ENCODE assay signal across 20 cellular contexts in the genomic region with DNA sequence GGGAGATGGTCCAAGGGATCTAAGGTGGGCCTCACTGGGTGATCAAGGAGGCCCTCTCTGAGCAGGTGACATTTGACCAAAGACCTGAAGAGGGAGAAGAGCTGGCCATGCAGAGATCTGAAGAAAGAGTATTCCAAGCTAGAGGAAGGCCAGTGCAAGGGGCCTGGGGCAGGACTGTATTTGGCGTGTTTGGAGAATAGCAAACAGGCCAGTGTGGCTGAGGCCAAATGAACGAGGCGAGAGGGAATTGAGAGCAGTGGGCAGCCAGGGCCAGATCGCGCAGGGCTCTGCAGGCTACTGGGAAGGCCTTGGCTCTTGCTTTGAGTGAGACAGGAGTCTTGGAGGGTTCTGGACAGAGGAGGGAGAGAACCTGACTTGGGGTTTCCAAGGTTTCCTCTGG. TPM values are rescaled to one million over a fixed set of nuclear protein-coding genes. Genes with fewer than 3 reads are reported as not detected.
A peak's percentile ranks its signal among the peaks of the same experiment; 100 is the strongest.
DNase-seq lines count a peak whose midpoint lies in the region; ATAC-seq, FAIRE-seq and TF ChIP-seq lines count a peak whose summit lies in the region.
"Had no signal": no experiment of that assay in that cellular context is flagged by ENCODE, and none has a peak within 500 bp of the region (broad histone marks: within the 10 kb centered on the region; RNA-seq: fewer than 3 reads in every experiment).

No MANE protein-coding gene starts in this region.

- DNase-seq in HepG2 (ENCODE audit: low spot score): no peak
- DNase-seq in right lobe of liver: no peak
- DNase-seq in K562 (ENCODE audit: extremely low read depth in 1 of 4, low spot score in 3 of 4): peak in 1 of 4 experiments; percentile 27
- no peak for DNase-seq in naive thymus-derived CD4-positive, alpha-beta T cell
- no peak for DNase-seq in NCI-H146 treated with DMSO at 0.1 percent for 48 hours (lab: John Stamatoyannopoulos, UW; ENCODE audit: unreplicated experiment)
- DNase-seq: C1 segment of cervical spinal cord; Caco-2; CD4-positive, CD25-positive, alpha-beta regulatory T cell; HCEC 1CT; HFFc6 had no signal

- H3K27ac Mint-ChIP-seq in naive thymus-derived CD4-positive, alpha-beta T cell: no peak overlapping the region
- H3K27ac Mint-ChIP-seq: CD4-positive, CD25-positive, alpha-beta regulatory T cell; HFFc6 had no signal

- H3K36me3 Mint-ChIP-seq in naive thymus-derived CD4-positive, alpha-beta T cell: no peaks in the 10 kb centered on the region

- no peaks in the 10 kb centered on the region for H3K9me1 ChIP-seq in K562 (ENCODE audit: control insufficient read depth, insufficient read depth, low read length)

- H3K9ac ChIP-seq in HepG2 (ENCODE audit: insufficient read depth, low read depth, low read length) (no peak overlapping the region), K562 (ENCODE audit: insufficient read depth in 1 of 2, low read depth in 2 of 2, low read length in 2 of 2) (peak overlapping the region; percentile 59 to 90; a peak in 3 of 4 replicates)
- H3K9ac ChIP-seq: GM23248, KMS-11 had no signal

- H2AFZ ChIP-seq in HepG2 (ENCODE audit: low read length) (no peak overlapping the region), K562 (ENCODE audit: low read depth, low read length) (no peak overlapping the region)
- H2AFZ ChIP-seq: GM23248 had no signal

- H4K20me1 ChIP-seq in HepG2 (ENCODE audit: insufficient read depth, low read length): no peaks in the 10 kb centered on the region
- no peaks in the 10 kb centered on the region; the same call in 1 of the 2 replicates for H4K20me1 ChIP-seq in K562 (replicated peaks; ENCODE audit: control insufficient read depth, insufficient read depth, low read length)

- H3K4me2 ChIP-seq in HepG2 (ENCODE audit: low read depth, low read length) (no peak overlapping the region), K562 (ENCODE audit: insufficient read depth, low read length) (no peak overlapping the region; the same call in 1 of the 2 replicates)
- H3K4me2 ChIP-seq: A549, KMS-11 had no signal

- H3K4me1 ChIP-seq in HepG2 (ENCODE audit: insufficient read depth, low read length): peaks cover 54% of the 10 kb centered on the region
- H3K4me1 ChIP-seq in right lobe of liver: no peaks in the 10 kb centered on the region
- peaks cover 68 to 83% of the 10 kb centered on the region in 2 experiments for H3K4me1 ChIP-seq in K562 (replicated peaks in 1 of 2; ENCODE audit: control insufficient read depth in 2 of 2, insufficient read depth in 2 of 2, low read length in 2 of 2)
- peaks cover 11 to 64% of the 10 kb centered on the region in 2 donors for H3K4me1 ChIP-seq in naive thymus-derived CD4-positive, alpha-beta T cell (ENCODE audit: control insufficient read depth in 2 of 2, insufficient read depth in 2 of 2, low read length in 2 of 2)

- H3K9me3 Mint-ChIP-seq in naive thymus-derived CD4-positive, alpha-beta T cell: no peaks in the 10 kb centered on the region
- H3K9me3 Mint-ChIP-seq: CD4-positive, CD25-positive, alpha-beta regulatory T cell; HFFc6 had no signal

- 75% methylated on average over 5 of the region's 5 CpGs for WGBS in HepG2 (ENCODE audit: low lambda C conversion rate)
- WGBS in right lobe of liver (ENCODE audit: insufficient coverage, low coverage, low lambda C conversion rate, missing lambda C conversion rate): 89% methylated on average over 5 of the region's 5 CpGs
- 70% methylated on average over 5 of the region's 5 CpGs for WGBS in K562 (ENCODE audit: insufficient coverage, low coverage, missing lambda C conversion rate)

- H3K27me3 Mint-ChIP-seq in naive thymus-derived CD4-positive, alpha-beta T cell: no peaks in the 10 kb centered on the region
- H3K27me3 Mint-ChIP-seq: CD4-positive, CD25-positive, alpha-beta regulatory T cell had no signal

- TF ChIP-seq EP300 in HepG2 (IDR thresholded peaks at IDR 0.05; ENCODE audit: low read depth in 2 of 2, low read length in 2 of 2) (no peak), HepG2 (CRISPR knock-in tag; IDR thresholded peaks at IDR 0.05; ENCODE audit: borderline replicate concordance) (no peak), K562 (IDR thresholded peaks at IDR 0.05; ENCODE audit: low read length) (no peak)

- H3K4me3 ChIP-seq in HepG2 (replicated peaks in 1 of 3; ENCODE audit: insufficient read depth in 1 of 3, low read depth in 2 of 3, low read length in 3 of 3) (no peak overlapping the region), right lobe of liver (no peak overlapping the region), K562 (no peak overlapping the region)
- no peak overlapping the region for H3K4me3 ChIP-seq in naive thymus-derived CD4-positive, alpha-beta T cell (ENCODE audit: low read length)
- H3K4me3 ChIP-seq: A549, GM23248 had no signal

- intact Hi-C loops in HepG2 (cut with micrococcal nuclease; ENCODE audit: unreplicated experiment) (no loop called here), right lobe of liver (cut with DNase I) (no loop called here), K562 (cut with micrococcal nuclease) (no loop called here)
- intact Hi-C loops in naive thymus-derived CD4-positive, alpha-beta T cell (cut with micrococcal nuclease): no loop called here

- in situ Hi-C loops in HepG2 (cut with HindIII; ENCODE audit: extremely low pct_ligation_motif_present, low pct_unique_long_range_greater_than_20kb): no loop called here
- in situ Hi-C loops in K562 (cut with MboI): no loop called here

- no peak for TF ChIP-seq POLR2A in HepG2 (IDR thresholded peaks at IDR 0.05; ENCODE audit: insufficient read depth in 1 of 2, low read depth in 2 of 2, low read length in 2 of 2)
- TF ChIP-seq POLR2A in right lobe of liver (IDR thresholded peaks at IDR 0.05): no peak
- TF ChIP-seq POLR2A in K562 (conservative IDR thresholded peaks at IDR 0.05): no peak

- TF ChIP-seq CTCF in HepG2 (CRISPR knock-in tag; IDR thresholded peaks at IDR 0.05) (no peak), right lobe of liver (IDR thresholded peaks at IDR 0.05) (no peak), K562 (IDR thresholded peaks at IDR 0.05 in 2 of 3, conservative IDR thresholded peaks at IDR 0.05 in 1 of 3; ENCODE audit: insufficient read depth in 2 of 3, low read depth in 1 of 3, low read length in 3 of 3) (no peak)

- no peaks in the 10 kb centered on the region; a peak in 1 of 5 replicates for H3K27me3 ChIP-seq in HepG2 (ENCODE audit: control insufficient read depth in 1 of 2, insufficient read depth in 2 of 2, low read length in 2 of 2)
- H3K27me3 ChIP-seq in right lobe of liver: no peaks in the 10 kb centered on the region
- no peaks in the 10 kb centered on the region for H3K27me3 ChIP-seq in K562 (ENCODE audit: control insufficient read depth in 2 of 2, insufficient read depth in 2 of 2, low read length in 2 of 2)
- no peaks in the 10 kb centered on the region for H3K27me3 ChIP-seq in naive thymus-derived CD4-positive, alpha-beta T cell (ENCODE audit: control insufficient read depth in 2 of 2, insufficient read depth in 2 of 2, low read length in 2 of 2)

- BruUV-seq in HepG2 (replicated peaks; lab: Mats Ljungman, UMichigan): no TSS peak
- no TSS peak for BruUV-seq in K562 (replicated peaks; lab: Mats Ljungman, UMichigan)

- H3K27ac ChIP-seq in HepG2 (ENCODE audit: extremely low read length, insufficient read depth, low read length): no peak overlapping the region
- H3K27ac ChIP-seq in right lobe of liver: no peak overlapping the region
- peak overlapping the region; percentile 61 for H3K27ac ChIP-seq in K562 (ENCODE audit: extremely low read depth, low read depth, low read length)
- peak overlapping the region; percentile 35 for H3K27ac ChIP-seq in naive thymus-derived CD4-positive, alpha-beta T cell (ENCODE audit: low read depth, low read length)
- H3K27ac ChIP-seq: 22Rv1, GM23248, KMS-11 had no signal

- TF ChIP-seq RAD21 in HepG2 (CRISPR knock-in tag; IDR thresholded peaks at IDR 0.05) (no peak), K562 (CRISPR knock-in tag; conservative IDR thresholded peaks at IDR 0.05 in 1 of 2, IDR thresholded peaks at IDR 0.05 in 1 of 2) (no peak)

- ATAC-seq in HepG2 (no peak), right lobe of liver (no peak), K562 (no peak), GM21367 (IDR thresholded peaks at IDR 0.05; ENCODE audit: unreplicated experiment) (no peak), HG03432 (IDR thresholded peaks at IDR 0.05; ENCODE audit: unreplicated experiment) (no peak)
- ATAC-seq in naive thymus-derived CD4-positive, alpha-beta T cell: no peak
- ATAC-seq: A549 had no signal

- H3K9me3 ChIP-seq in HepG2 (ENCODE audit: low read length) (no peaks in the 10 kb centered on the region), right lobe of liver (no peaks in the 10 kb centered on the region), K562 (replicated peaks; ENCODE audit: control insufficient read depth, insufficient read depth, low read depth, low read length) (no peaks in the 10 kb centered on the region)
- H3K9me3 ChIP-seq in naive thymus-derived CD4-positive, alpha-beta T cell (ENCODE audit: control insufficient read depth in 2 of 3, low read length in 3 of 3): no peaks in the 10 kb centered on the region
- H3K9me3 ChIP-seq: A549, Caco-2 had no signal

- peaks cover 0 to 50% (median 36%) of the 10 kb centered on the region in 7 donors for H3K4me1 Mint-ChIP-seq in naive thymus-derived CD4-positive, alpha-beta T cell

- peaks cover 5% of the 10 kb centered on the region for H3K79me2 ChIP-seq in HepG2 (ENCODE audit: insufficient read depth, low read length)
- peaks cover 98% of the 10 kb centered on the region for H3K79me2 ChIP-seq in K562 (ENCODE audit: control insufficient read depth, insufficient read depth, low read length)

- POLR2A ChIA-PET in HepG2 (lab: Yijun Ruan, JAX) (interaction anchor here (1.1 kb wide), 1 partner anchor 14 kb away, joined by 3 read pairs; no protein-coding TSS in a partner anchor), K562 (lab: Yijun Ruan, JAX) (interaction anchor here (0.6 to 1.7 kb wide), 6 partner anchors 10 to 87 kb away, joined by 3 to 9 read pairs (median 4); no protein-coding TSS in a partner anchor)
- POLR2A ChIA-PET in naive thymus-derived CD4-positive, alpha-beta T cell (lab: Charles Lee): interaction anchor here (1.2 to 1.7 kb wide), 3 partner anchors 20 to 47 kb away, joined by 3 to 5 read pairs (median 4); no protein-coding TSS in a partner anchor

- no peak for FAIRE-seq in HepG2 (lab: Jason Lieb, UNC)
- no peak for FAIRE-seq in K562 (lab: Jason Lieb, UNC)
- FAIRE-seq: A549, D721Med, G401.6, GM12891, H54 had no signal

- CTCF ChIA-PET in HepG2 (lab: Yijun Ruan, JAX; ENCODE audit: low intra/inter-chr PET ratio, low total read pairs): no interaction called here
- CTCF ChIA-PET in K562 (lab: Yijun Ruan, JAX; ENCODE audit: low intra/inter-chr PET ratio): no interaction called here
- CTCF ChIA-PET in naive thymus-derived CD4-positive, alpha-beta T cell (lab: Charles Lee): interaction anchor here (2.0 kb wide), 1 partner anchor 36 kb away, joined by 4 read pairs; no protein-coding TSS in a partner anchor

- H3K36me3 ChIP-seq in HepG2 (replicated peaks in 1 of 2; ENCODE audit: control insufficient read depth in 1 of 2, insufficient read depth in 2 of 2, low read length in 2 of 2): no peaks in the 10 kb centered on the region
- H3K36me3 ChIP-seq in right lobe of liver: no peaks in the 10 kb centered on the region
- H3K36me3 ChIP-seq in K562 (ENCODE audit: control insufficient read depth, insufficient read depth, low read length): peaks cover 33% of the 10 kb centered on the region
- no peaks in the 10 kb centered on the region for H3K36me3 ChIP-seq in naive thymus-derived CD4-positive, alpha-beta T cell (ENCODE audit: control insufficient read depth in 2 of 3, insufficient read depth in 3 of 3, low read length in 3 of 3)

- H3K4me3 Mint-ChIP-seq in naive thymus-derived CD4-positive, alpha-beta T cell: no peak overlapping the region
- H3K4me3 Mint-ChIP-seq: CD4-positive, CD25-positive, alpha-beta regulatory T cell; HFFc6 had no signal

RNA-seq across cellular contexts. Expression of a gene that starts 9.3 kb away (rescaled TPM):
- 16.6 and 16.9 TPM in 2 replicates for total RNA-seq in HepG2 (2016; rRNA removed; fragmentation: Illumina TruSeq; extraction: Trizol)
- total RNA-seq in HepG2 (2016; cell fraction: cytosol; rRNA removed; fragmentation: Illumina TruSeq; extraction: Trizol; ENCODE audit: low read depth): 19.2 and 19.4 TPM in 2 replicates
- total RNA-seq in HepG2 (2016; cell fraction: insoluble cytoplasmic fraction; rRNA removed; fragmentation: Illumina TruSeq; extraction: Trizol): 14.6 and 17.1 TPM in 2 replicates
- 21.3 and 24.1 TPM in 2 replicates for total RNA-seq in HepG2 (2016; cell fraction: membrane; rRNA removed; fragmentation: Illumina TruSeq; extraction: Trizol)
- total RNA-seq in HepG2 (2016; cell fraction: nucleus; rRNA removed; fragmentation: Illumina TruSeq; extraction: Trizol): 21.2 and 22.3 TPM in 2 replicates
- 35.4 and 38.7 TPM in 2 replicates for polyA plus RNA-seq in HepG2 (2011; rRNA removed)
- 16.5 and 20.9 TPM in 2 replicates for polyA plus RNA-seq in HepG2 (2011; cell fraction: cytosol; rRNA removed)
- 91.0 and 107 TPM in 2 replicates for polyA plus RNA-seq in HepG2 (2011; cell fraction: nucleus; rRNA removed)
- 36.0 and 39.2 TPM in 2 replicates for polyA plus RNA-seq in HepG2 (2012)
- 35.0 and 39.6 TPM in 2 replicates for polyA plus RNA-seq in HepG2 (2016; cell fraction: cytosol; fragmentation: Illumina TruSeq; extraction: Trizol; ENCODE audit: low read depth)
- 21.6 and 26.9 TPM in 2 replicates for polyA plus RNA-seq in HepG2 (2016; cell fraction: insoluble cytoplasmic fraction; fragmentation: Illumina TruSeq; extraction: Trizol; ENCODE audit: low read depth)
- polyA plus RNA-seq in HepG2 (2016; cell fraction: membrane; fragmentation: Illumina TruSeq; extraction: Trizol; ENCODE audit: low read depth): 31.2 and 32.6 TPM in 2 replicates
- 57.5 and 60.6 TPM in 2 replicates for polyA plus RNA-seq in HepG2 (2016; cell fraction: nucleus; fragmentation: Illumina TruSeq; extraction: Trizol; ENCODE audit: insufficient read depth, low read depth)
- polyA minus RNA-seq in HepG2 (2011; rRNA and poly(A)+ RNA removed; ENCODE audit: low replicate concordance): 6.7 and 47.8 TPM in 2 replicates
- 28.0 and 37.6 TPM in 2 replicates for polyA minus RNA-seq in HepG2 (2011; cell fraction: cytosol; rRNA and poly(A)+ RNA removed)
- 30.5 and 30.6 TPM in 2 replicates for polyA minus RNA-seq in HepG2 (2011; cell fraction: nucleus; rRNA and poly(A)+ RNA removed)
- total RNA-seq in right lobe of liver: 1 to 10 TPM; 4.3 to 6.5 (median 5.7) TPM
- 83.7 and 101 TPM in 2 replicates for total RNA-seq in K562 (2011; cell fraction: chromatin; rRNA removed; ENCODE audit: low replicate concordance)
- 37.2 and 38.4 TPM in 2 replicates for total RNA-seq in K562 (2011; cell fraction: nucleolus; rRNA removed)
- total RNA-seq in K562 (2011; cell fraction: nucleoplasm; rRNA removed): 54.0 and 63.1 TPM in 2 replicates
- 14.8 and 17.9 TPM in 2 replicates for total RNA-seq in K562 (2014; rRNA removed)
- 9.7 and 10.6 TPM in 2 replicates for total RNA-seq in K562 (2014; rRNA removed; fragmentation: Illumina TruSeq; extraction: Trizol)
- total RNA-seq in K562 (2015; rRNA removed; fragmentation: Illumina TruSeq; extraction: Trizol): 13.8 and 14.1 TPM in 2 replicates
- 33.2 and 36.2 TPM in 2 replicates for total RNA-seq in K562 (2021)
- polyA plus RNA-seq in K562 (2011; rRNA removed): 11.6 and 15.4 TPM in 2 replicates
- polyA plus RNA-seq in K562 (2011; cell fraction: cytosol; rRNA removed): 9.9 and 14.8 TPM in 2 replicates
- 42.8 and 74.6 TPM in 2 replicates for polyA plus RNA-seq in K562 (2011; cell fraction: nucleus; rRNA removed)
- 15.9 and 17.9 TPM in 2 replicates for polyA plus RNA-seq in K562 (2012)
- polyA plus RNA-seq in K562 (2014; fragmentation: Illumina TruSeq; extraction: Trizol): 14.8 and 16.0 TPM in 2 replicates
- 1 to 10 TPM; 5.1 to 6.6 TPM for polyA plus RNA-seq in K562 (2014; fragmentation: Nextera tagmentation; extraction: Ambion mirVana)
- 13.6 and 15.9 TPM in 2 replicates for polyA plus RNA-seq in K562 (2014; rRNA removed)
- polyA minus RNA-seq in K562 (2011; rRNA and poly(A)+ RNA removed): 10.1 and 11.5 TPM in 2 replicates
- 15.5 and 25.2 TPM in 2 replicates for polyA minus RNA-seq in K562 (2011; cell fraction: cytosol; rRNA and poly(A)+ RNA removed)
- polyA minus RNA-seq in K562 (2011; cell fraction: nucleus; rRNA and poly(A)+ RNA removed): 17.2 and 19.1 TPM in 2 replicates
- 10 to 100 TPM; 29.4 to 81.9 (median 74.6) TPM for total RNA-seq in naive thymus-derived CD4-positive, alpha-beta T cell
- 10 to 100 TPM; 17.3 to 23.5 TPM for polyA plus RNA-seq in naive thymus-derived CD4-positive, alpha-beta T cell

Comparison
In these comparisons a context has a peak if more than half of its experiments do, and no peak if none do; other contexts are left out.
1. H3K27ac ChIP-seq: peak in K562 (single experiment) and naive thymus-derived CD4-positive, alpha-beta T cell (single experiment); none in HepG2 (single experiment) and right lobe of liver (0 of 3).